In the genomic region with DNA sequence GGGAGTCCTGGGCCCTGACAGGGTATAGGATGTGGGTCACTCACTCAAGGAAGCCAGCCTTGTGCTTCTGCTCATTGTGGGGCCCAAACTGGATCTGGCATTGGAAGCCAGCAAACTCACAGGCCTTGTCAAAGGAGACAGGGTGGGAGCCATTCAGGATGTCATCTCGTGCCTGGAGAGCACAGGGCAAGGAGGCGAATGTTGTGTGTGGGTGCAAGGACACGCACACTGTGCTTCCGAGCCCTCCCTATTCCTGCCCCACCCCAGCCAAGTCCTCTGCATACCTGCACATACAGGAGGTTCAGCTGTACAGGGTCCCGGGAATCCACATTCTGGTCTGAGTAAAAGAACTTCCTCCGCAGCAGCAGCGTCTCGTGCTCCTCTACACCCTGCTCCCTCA, we compare ENCODE assay signal across 2 cellular contexts.
TF ChIP-seq lines count a peak whose summit lies in the region.

No MANE protein-coding gene starts in this region.

TF ChIP-seq in IMR-90, 13 proteins besides CTCF, POLR2A, EP300 and RAD21:
- TF ChIP-seq ELK1 (IDR thresholded peaks at IDR 0.05; ENCODE audit: borderline replicate concordance, low read depth, low read length) (no peak), MXI1 (IDR thresholded peaks at IDR 0.05; ENCODE audit: borderline replicate concordance, low read depth, low read length) (no peak), CEBPB (IDR thresholded peaks at IDR 0.05; ENCODE audit: low read depth, low read length) (no peak), FOS (IDR thresholded peaks at IDR 0.05; ENCODE audit: low read depth, low read length) (no peak), RCOR1 (IDR thresholded peaks at IDR 0.05; ENCODE audit: insufficient replicate concordance, low read length) (no peak), MAZ (IDR thresholded peaks at IDR 0.05; ENCODE audit: borderline replicate concordance, low read depth, low read length) (no peak), BHLHE40 (IDR thresholded peaks at IDR 0.05; ENCODE audit: low read depth, low read length) (no peak), CHD1 (IDR thresholded peaks at IDR 0.05; ENCODE audit: low read depth, low read length) (no peak), NFE2L2 (IDR thresholded peaks at IDR 0.05; ENCODE audit: low read depth, low read length) (no peak), SMC3 (IDR thresholded peaks at IDR 0.05; ENCODE audit: low read depth, low read length) (no peak), MAFK (IDR thresholded peaks at IDR 0.05; ENCODE audit: low read depth, low read length) (no peak), RFX5 (IDR thresholded peaks at IDR 0.05; ENCODE audit: low read depth, low read length) (no peak)
- TF ChIP-seq, protein P1, sequence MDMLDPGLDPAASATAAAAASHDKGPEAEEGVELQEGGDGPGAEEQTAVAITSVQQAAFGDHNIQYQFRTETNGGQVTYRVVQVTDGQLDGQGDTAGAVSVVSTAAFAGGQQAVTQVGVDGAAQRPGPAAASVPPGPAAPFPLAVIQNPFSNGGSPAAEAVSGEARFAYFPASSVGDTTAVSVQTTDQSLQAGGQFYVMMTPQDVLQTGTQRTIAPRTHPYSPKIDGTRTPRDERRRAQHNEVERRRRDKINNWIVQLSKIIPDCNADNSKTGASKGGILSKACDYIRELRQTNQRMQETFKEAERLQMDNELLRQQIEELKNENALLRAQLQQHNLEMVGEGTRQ (IDR thresholded peaks at IDR 0.05; ENCODE audit: low read depth, low read length): no peak

TF ChIP-seq in endothelial cell of umbilical vein, 7 proteins besides CTCF, POLR2A, EP300 and RAD21:
- TF ChIP-seq POLR2AphosphoS5 (IDR thresholded peaks at IDR 0.05; ENCODE audit: insufficient read depth, low read depth, low read length) (no peak), MYC (IDR thresholded peaks at IDR 0.05; ENCODE audit: low read depth, low read length) (no peak), JUN (IDR thresholded peaks at IDR 0.05; ENCODE audit: borderline replicate concordance, insufficient read depth, insufficient read length, low read depth) (no peak), GATA2 (IDR thresholded peaks at IDR 0.05; ENCODE audit: insufficient read depth, insufficient read length, low read depth, low read length) (no peak), FOS (IDR thresholded peaks at IDR 0.05; ENCODE audit: borderline replicate concordance, insufficient read depth, low read length) (no peak), EZH2 (IDR thresholded peaks at IDR 0.05; ENCODE audit: borderline replicate concordance, low read depth, low read length, severe bottlenecking) (no peak)
- TF ChIP-seq, protein P2, sequence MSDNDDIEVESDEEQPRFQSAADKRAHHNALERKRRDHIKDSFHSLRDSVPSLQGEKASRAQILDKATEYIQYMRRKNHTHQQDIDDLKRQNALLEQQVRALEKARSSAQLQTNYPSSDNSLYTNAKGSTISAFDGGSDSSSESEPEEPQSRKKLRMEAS (IDR thresholded peaks at IDR 0.05; ENCODE audit: insufficient read depth, insufficient read length): no peak
